ENCODE assay signal across 9 cellular contexts in genomic region chr6:16318953-16319720, GRCh38.
DNase-seq lines count a peak whose midpoint lies in the region; ATAC-seq, FAIRE-seq and TF ChIP-seq lines count a peak whose summit lies in the region.
"Had no signal": no experiment of that assay in that cellular context is flagged by ENCODE, and none has a peak within 500 bp of the region (broad histone marks: within the 10 kb centered on the region; RNA-seq: fewer than 3 reads in every experiment).

No MANE protein-coding gene starts in this region.

- POLR2A ChIA-PET in GM12878 (lab: Charles Lee) = interaction anchor here (0.8 to 1.2 kb wide), 4 partner anchors 18 to 443 kb away, joined by 3 to 5 read pairs (median 3); partner anchors contain the start of gene ATXN1
- POLR2A ChIA-PET in naive thymus-derived CD4-positive, alpha-beta T cell (lab: Charles Lee) = interaction anchor here (0.6 to 1.5 kb wide), 9 partner anchors 9 to 444 kb away, joined by 3 to 6 read pairs (median 3); partner anchors contain the start of gene ATXN1

- intact Hi-C loops in GM12878 (cut with micrococcal nuclease; ENCODE audit: unreplicated experiment) (no loop called here), kidney (cut with DNase I) (no loop called here)
- intact Hi-C loops in naive thymus-derived CD4-positive, alpha-beta T cell (cut with micrococcal nuclease) = loop anchor here in 1 of 2 donors (2.0 kb wide), 1 partner anchor 80 kb away; the partner anchor contains the start of gene GMPR

- H2AFZ ChIP-seq in GM12878 (ENCODE audit: control insufficient read depth, low read depth, low read length) = no peak overlapping the region

- H3K9ac ChIP-seq in GM12878 (ENCODE audit: control insufficient read depth, insufficient read depth, low read length) = no peak overlapping the region
- H3K9ac ChIP-seq in kidney (ENCODE audit: low read length in 2 of 2) = no peak overlapping the region

- DNase-seq in stimulated activated naive CD8-positive, alpha-beta T cell treated with anti-CD3 and anti-CD28 coated beads, Interleukin-15, Interleukin-2, amounts not matched to agents 100 U/mL and 50 U/mL, for 24 hours = no peak
- DNase-seq in GM12878 (ENCODE audit: low read depth, low spot score) (no peak), retina (no peak), ureter (ENCODE audit: low spot score) (no peak), kidney (no peak), hepatic stellate cell (ENCODE audit: low spot score) (no peak)
- DNase-seq in naive thymus-derived CD4-positive, alpha-beta T cell = no peak

- CTCF ChIA-PET in GM12878 (lab: Yijun Ruan, JAX) = interaction anchor here (0.5 to 9.3 kb wide), 17 partner anchors 8 to 445 kb away, joined by 3 to 53 read pairs (median 4); no protein-coding TSS in a partner anchor
- CTCF ChIA-PET in naive thymus-derived CD4-positive, alpha-beta T cell (lab: Charles Lee) = interaction anchor here (0.8 to 4.4 kb wide), 6 partner anchors 9 to 451 kb away, joined by 3 to 35 read pairs (median 3); no protein-coding TSS in a partner anchor

- H3K27me3 ChIP-seq in GM12878 (replicated peaks in 1 of 2; ENCODE audit: control insufficient read depth in 2 of 2, insufficient read depth in 2 of 2, low read length in 1 of 2) = no peaks in the 10 kb centered on the region
- no peaks in the 10 kb centered on the region for H3K27me3 ChIP-seq in naive thymus-derived CD4-positive, alpha-beta T cell (ENCODE audit: control insufficient read depth in 2 of 2, insufficient read depth in 2 of 2, low read length in 2 of 2)

- H3K27ac ChIP-seq in GM12878 (ENCODE audit: control insufficient read depth, insufficient read depth) (no peak overlapping the region), kidney (ENCODE audit: low read depth in 2 of 2, low read length in 2 of 2) (peak overlapping the region in 1 of 2 donors; percentile 44)
- H3K27ac ChIP-seq in naive thymus-derived CD4-positive, alpha-beta T cell (ENCODE audit: low read depth, low read length) = peak overlapping the region; percentile 84

- no peaks in the 10 kb centered on the region for H3K9me3 Mint-ChIP-seq in stimulated activated naive CD8-positive, alpha-beta T cell treated with anti-CD3 and anti-CD28 coated beads, Interleukin-15, Interleukin-2, amounts not matched to agents 100 ng/mL and 50 ng/mL, for 24 hours
- peaks cover 0 to 2% (median 0%) of the 10 kb centered on the region in 11 donors for H3K9me3 Mint-ChIP-seq in naive thymus-derived CD4-positive, alpha-beta T cell
- H3K9me3 Mint-ChIP-seq: endodermal cell had no signal

- H4K20me1 ChIP-seq in GM12878 (ENCODE audit: control insufficient read depth, insufficient read depth) = no peaks in the 10 kb centered on the region

- H3K36me3 ChIP-seq in GM12878 (ENCODE audit: control insufficient read depth in 2 of 2, insufficient read depth in 2 of 2, low read length in 1 of 2) (peaks cover 4 to 25% of the 10 kb centered on the region in 2 experiments; a peak in 2 of 4 replicates), kidney (ENCODE audit: control insufficient read depth in 1 of 2, insufficient read depth in 2 of 2, low read length in 2 of 2) (no peaks in the 10 kb centered on the region)
- H3K36me3 ChIP-seq in naive thymus-derived CD4-positive, alpha-beta T cell (ENCODE audit: control insufficient read depth in 2 of 3, insufficient read depth in 3 of 3, low read length in 3 of 3) = no peaks in the 10 kb centered on the region

- no peaks in the 10 kb centered on the region for H3K27me3 Mint-ChIP-seq in stimulated activated naive CD8-positive, alpha-beta T cell treated with anti-CD3 and anti-CD28 coated beads, Interleukin-15, Interleukin-2, amounts not matched to agents 100 ng/mL and 50 ng/mL, for 24 hours
- no peaks in the 10 kb centered on the region for H3K27me3 Mint-ChIP-seq in naive thymus-derived CD4-positive, alpha-beta T cell

- no peak overlapping the region; the same call in 1 of the 2 replicates for H3K4me3 ChIP-seq in GM12878
- H3K4me3 ChIP-seq in naive thymus-derived CD4-positive, alpha-beta T cell (ENCODE audit: low read length) = peak overlapping the region; percentile 43
- no peak overlapping the region for H3K4me3 ChIP-seq in kidney (ENCODE audit: low read length in 2 of 2)

- H3K36me3 Mint-ChIP-seq in stimulated activated naive CD8-positive, alpha-beta T cell treated with anti-CD3 and anti-CD28 coated beads, Interleukin-15, Interleukin-2, amounts not matched to agents 100 ng/mL and 50 ng/mL, for 24 hours (ENCODE audit: low read depth) = peaks cover 3% of the 10 kb centered on the region
- H3K36me3 Mint-ChIP-seq in naive thymus-derived CD4-positive, alpha-beta T cell = peaks cover 0 to 9% (median 0%) of the 10 kb centered on the region in 5 donors

- in situ Hi-C loops in GM12878 (cut with MboI) = no loop called here

- RAD21 ChIA-PET in GM12878 (lab: Charles Lee; ENCODE audit: unreplicated experiment) = interaction anchor here (0.6 to 3.8 kb wide), 8 partner anchors 13 to 444 kb away, joined by 3 to 18 read pairs (median 4); no protein-coding TSS in a partner anchor

- BruUV-seq in GM12878 (replicated peaks; lab: Mats Ljungman, UMichigan) = no TSS peak

- H3K4me1 ChIP-seq in GM12878 (ENCODE audit: control insufficient read depth, insufficient read depth, low read length) (peaks cover 31% of the 10 kb centered on the region), kidney (ENCODE audit: control insufficient read depth in 1 of 2, insufficient read depth in 1 of 2, low read depth in 1 of 2, low read length in 2 of 2) (peaks cover 3 to 8% of the 10 kb centered on the region in 2 donors)
- peaks cover 58 to 69% of the 10 kb centered on the region in 2 donors for H3K4me1 ChIP-seq in naive thymus-derived CD4-positive, alpha-beta T cell (ENCODE audit: control insufficient read depth in 2 of 2, insufficient read depth in 2 of 2, low read length in 2 of 2)

- TF ChIP-seq RAD21 in GM12878 (IDR thresholded peaks at IDR 0.05; ENCODE audit: insufficient read depth, low read depth, low read length) = no peak

- peak overlapping the region; percentile 87 for H3K27ac Mint-ChIP-seq in stimulated activated naive CD8-positive, alpha-beta T cell treated with anti-CD3 and anti-CD28 coated beads, Interleukin-15, Interleukin-2, amounts not matched to agents 100 ng/mL and 50 ng/mL, for 24 hours
- peak overlapping the region; percentile 91 to 97 (median 95) for H3K27ac Mint-ChIP-seq in naive thymus-derived CD4-positive, alpha-beta T cell

- no peak for TF ChIP-seq POLR2A in GM12878 (IDR thresholded peaks at IDR 0.05; ENCODE audit: low read depth, low read length)

- no peak for FAIRE-seq in GM12878 (lab: Jason Lieb, UNC)
- no peak for FAIRE-seq in kidney (lab: Jason Lieb, UNC)

- H3K79me2 ChIP-seq in GM12878 (ENCODE audit: control insufficient read depth, insufficient read depth, low read length) = no peaks in the 10 kb centered on the region; the same call in 1 of the 2 replicates

- WGBS in GM12878 (ENCODE audit: insufficient coverage, insufficient replicate concordance, low lambda C conversion rate, missing lambda C conversion rate) = 94% methylated on average over 8 of the region's 8 CpGs

- TF ChIP-seq CTCF in GM12878 (IDR thresholded peaks at IDR 0.05 in 2 of 3, conservative IDR thresholded peaks at IDR 0.05 in 1 of 3; ENCODE audit: control insufficient read depth in 2 of 3, extremely low read depth in 1 of 3, insufficient read depth in 1 of 3, low read depth in 3 of 3, low read length in 3 of 3) = no peak
- no peak for TF ChIP-seq CTCF in kidney (IDR thresholded peaks at IDR 0.05; ENCODE audit: borderline replicate concordance, extremely low read depth, insufficient read depth)

- ATAC-seq in stimulated activated naive CD8-positive, alpha-beta T cell treated with anti-CD3 and anti-CD28 coated beads, Interleukin-15, Interleukin-2, amounts not matched to agents 100 U/mL and 50 U/mL, for 24 hours = no peak
- no peak for ATAC-seq in GM12878
- no peak for ATAC-seq in naive thymus-derived CD4-positive, alpha-beta T cell

- no peaks in the 10 kb centered on the region for H3K9me3 ChIP-seq in GM12878 (replicated peaks; ENCODE audit: control insufficient read depth, insufficient read depth, low read length)
- H3K9me3 ChIP-seq in naive thymus-derived CD4-positive, alpha-beta T cell (ENCODE audit: control insufficient read depth in 2 of 3, low read length in 3 of 3) = no peaks in the 10 kb centered on the region
- H3K9me3 ChIP-seq in kidney (ENCODE audit: control insufficient read depth in 1 of 2, low read length in 2 of 2) = no peaks in the 10 kb centered on the region

- peaks cover 72% of the 10 kb centered on the region for H3K4me1 Mint-ChIP-seq in stimulated activated naive CD8-positive, alpha-beta T cell treated with anti-CD3 and anti-CD28 coated beads, Interleukin-15, Interleukin-2, amounts not matched to agents 100 ng/mL and 50 ng/mL, for 24 hours (ENCODE audit: low read depth)
- H3K4me1 Mint-ChIP-seq in naive thymus-derived CD4-positive, alpha-beta T cell = peaks cover 41 to 72% (median 69%) of the 10 kb centered on the region in 7 donors

- no peak for TF ChIP-seq EP300 in GM12878 (IDR thresholded peaks at IDR 0.05; ENCODE audit: borderline replicate concordance in 1 of 2, control insufficient read depth in 1 of 2, low read depth in 2 of 2, low read length in 2 of 2)

- peak overlapping the region; percentile 90 for H3K4me2 ChIP-seq in GM12878 (ENCODE audit: control insufficient read depth, insufficient read depth)

- peak overlapping the region; percentile 72 for H3K4me3 Mint-ChIP-seq in stimulated activated naive CD8-positive, alpha-beta T cell treated with anti-CD3 and anti-CD28 coated beads, Interleukin-15, Interleukin-2, amounts not matched to agents 100 ng/mL and 50 ng/mL, for 24 hours
- H3K4me3 Mint-ChIP-seq in naive thymus-derived CD4-positive, alpha-beta T cell = peak overlapping the region in 9 of 10 donors; percentile 68 to 86 (median 79)
- H3K4me3 Mint-ChIP-seq: endodermal cell had no signal

- SMC1A ChIA-PET in GM12878 (lab: Charles Lee; ENCODE audit: uncharacterized antibody, unreplicated experiment) = interaction anchor here (0.6 to 3.5 kb wide), 13 partner anchors 8 to 444 kb away, joined by 3 to 16 read pairs (median 4); no protein-coding TSS in a partner anchor

TF ChIP-seq in GM12878, 131 proteins besides CTCF, POLR2A, EP300 and RAD21 (continues in another document):
- TF ChIP-seq WRNIP1 (IDR thresholded peaks at IDR 0.05; ENCODE audit: borderline replicate concordance, low read depth, low read length) (no peak), ATF3 (IDR thresholded peaks at IDR 0.05; ENCODE audit: borderline replicate concordance, extremely low read depth, low read depth, low read length) (no peak)
